In genomic region chr6:26363882-26364825, GRCh38 we compare ENCODE assay signal across 6 cellular contexts. TPM values are rescaled to one million over a fixed set of nuclear protein-coding genes. Genes with fewer than 3 reads are reported as not detected.
A peak's percentile ranks its signal among the peaks of the same experiment; 100 is the strongest.
DNase-seq lines count a peak whose midpoint lies in the region; ATAC-seq, FAIRE-seq and TF ChIP-seq lines count a peak whose summit lies in the region.

No MANE protein-coding gene starts in this region.

- no peaks in the 10 kb centered on the region for H3K36me3 Mint-ChIP-seq in HFFc6 (ENCODE audit: low read depth)
- peaks cover 10% of the 10 kb centered on the region for H3K36me3 Mint-ChIP-seq in activated naive CD8-positive, alpha-beta T cell treated with anti-CD3 and anti-CD28 coated beads, Interleukin-2, amount 50 U/mL, for 24 hours (ENCODE audit: low read depth)

- peak overlapping the region; percentile 88 to 91 for H3K27ac ChIP-seq in breast epithelium
- H3K27ac ChIP-seq in pancreas: peak overlapping the region; percentile 56 to 92 (median 74)

- H3K27ac Mint-ChIP-seq in HFFc6: no peak overlapping the region
- H3K27ac Mint-ChIP-seq in activated naive CD8-positive, alpha-beta T cell treated with anti-CD3 and anti-CD28 coated beads, Interleukin-2, amount 50 U/mL, for 24 hours: no peak overlapping the region

- DNase-seq in HFFc6 (peak; percentile 15), breast epithelium (ENCODE audit: low spot score in 2 of 2) (no peak), pancreas (no peak), anterior cingulate cortex (lab: John Stamatoyannopoulos, UW) (no peak)
- DNase-seq in stimulated activated CD4-positive, alpha-beta T cell treated with anti-CD3 and anti-CD28 coated beads, Interleukin-2, amount 100 ng/mL, for 48 hours: no peak
- no peak for DNase-seq in activated naive CD8-positive, alpha-beta T cell treated with anti-CD3 and anti-CD28 coated beads, Interleukin-2, amount 50 U/mL, for 24 hours

- intact Hi-C loops in breast epithelium (cut with DNase I; ENCODE audit: low total_unique reads): no loop called here
- intact Hi-C loops in pancreas (cut with DNase I): no loop called here

- TF ChIP-seq POLR2A in breast epithelium (IDR thresholded peaks at IDR 0.05): no peak

- H3K27me3 ChIP-seq in breast epithelium (no peaks in the 10 kb centered on the region), pancreas (no peaks in the 10 kb centered on the region)

- 69 to 72% methylated on average over 6 of the region's 6 CpGs for WGBS in pancreas, 2 donors

- ATAC-seq in pancreas: peak in 2 of 4 donors; percentile 14 to 40
- ATAC-seq in activated naive CD8-positive, alpha-beta T cell treated with anti-CD3 and anti-CD28 coated beads, Interleukin-2, amount 50 U/mL, for 24 hours: no peak

- H3K4me3 ChIP-seq in breast epithelium: peak overlapping the region; percentile 55 to 74 (median 62)
- peak overlapping the region; percentile 22 to 54 (median 42) for H3K4me3 ChIP-seq in pancreas

- H3K4me3 Mint-ChIP-seq in HFFc6: no peak overlapping the region
- H3K4me3 Mint-ChIP-seq in activated naive CD8-positive, alpha-beta T cell treated with anti-CD3 and anti-CD28 coated beads, Interleukin-2, amount 50 U/mL, for 24 hours: no peak overlapping the region

- H3K4me1 Mint-ChIP-seq in HFFc6 (ENCODE audit: low read depth): peaks cover 29% of the 10 kb centered on the region
- H3K4me1 Mint-ChIP-seq in activated naive CD8-positive, alpha-beta T cell treated with anti-CD3 and anti-CD28 coated beads, Interleukin-2, amount 50 U/mL, for 24 hours: peaks cover 57% of the 10 kb centered on the region

- H3K27me3 Mint-ChIP-seq in HFFc6 (ENCODE audit: insufficient read depth): no peaks in the 10 kb centered on the region
- no peaks in the 10 kb centered on the region for H3K27me3 Mint-ChIP-seq in activated naive CD8-positive, alpha-beta T cell treated with anti-CD3 and anti-CD28 coated beads, Interleukin-2, amount 50 U/mL, for 24 hours

- H3K4me1 ChIP-seq in breast epithelium: no peaks in the 10 kb centered on the region
- H3K4me1 ChIP-seq in pancreas: peaks cover 4 to 16% (median 4%) of the 10 kb centered on the region in 3 donors

- FAIRE-seq in pancreas (lab: Jason Lieb, UNC): no peak

- no peak for TF ChIP-seq CTCF in HFFc6 (IDR thresholded peaks at IDR 0.05)
- TF ChIP-seq CTCF in breast epithelium (IDR thresholded peaks at IDR 0.05): no peak
- TF ChIP-seq CTCF in pancreas (IDR thresholded peaks at IDR 0.05): no peak

- H3K36me3 ChIP-seq in breast epithelium (no peaks in the 10 kb centered on the region), pancreas (no peaks in the 10 kb centered on the region)

- no peaks in the 10 kb centered on the region for H3K9me3 Mint-ChIP-seq in HFFc6
- no peaks in the 10 kb centered on the region for H3K9me3 Mint-ChIP-seq in activated naive CD8-positive, alpha-beta T cell treated with anti-CD3 and anti-CD28 coated beads, Interleukin-2, amount 50 U/mL, for 24 hours

- H3K9me3 ChIP-seq in breast epithelium (no peaks in the 10 kb centered on the region), pancreas (no peaks in the 10 kb centered on the region)

RNA-seq across cellular contexts. Expression of gene BTN3A2, which starts 0.8 kb away (rescaled TPM):
- 10 to 100 TPM; 16.4 to 27.5 (median 24.9) TPM for total RNA-seq in HFFc6 (2021; fragmentation: NEBNext Ultra II Directional; extraction: Animal tissue kit (Norgen Biotek cat#: 25700))
- total RNA-seq in breast epithelium (10 to 100 TPM; 13.6 to 20.3 (median 13.8) TPM), pancreas (10 to 100 TPM in 4 of 6 donors, 1 to 10 TPM in 2; 2.5 to 45.7 (median 10.6) TPM)
- 1 to 10 TPM; 5.9 to 8.1 TPM for polyA plus RNA-seq in pancreas

RNA-seq across cellular contexts. Expression of gene BTN2A2, which starts 18.8 kb away (rescaled TPM):
- total RNA-seq in HFFc6 (2021; fragmentation: NEBNext Ultra II Directional; extraction: Animal tissue kit (Norgen Biotek cat#: 25700)): 10 to 100 TPM in 4 of 6 experiments, 1 to 10 TPM in 2; 9.1 to 11.9 (median 10.5) TPM
- 10 to 100 TPM in 2 of 3 donors, 1 to 10 TPM in 1; 4.8 to 18.7 (median 11.5) TPM for total RNA-seq in breast epithelium
- 10 to 100 TPM in 1 of 6 donors, 1 to 10 TPM in 5; 1.7 to 10.5 (median 5.0) TPM for total RNA-seq in pancreas
- polyA plus RNA-seq in pancreas: 1 to 10 TPM; 3.8 to 4.4 TPM

RNA-seq across cellular contexts. Expression of gene BTN3A1, which starts 37.9 kb away (rescaled TPM):
- total RNA-seq in HFFc6 (2021; fragmentation: NEBNext Ultra II Directional; extraction: Animal tissue kit (Norgen Biotek cat#: 25700)): 10 to 100 TPM; 10.3 to 16.2 (median 13.8) TPM
- total RNA-seq in breast epithelium: 10 to 100 TPM in 2 of 3 donors, 1 to 10 TPM in 1; 9.1 to 23.4 (median 12.8) TPM
- 10 to 100 TPM in 4 of 6 donors, 1 to 10 TPM in 2; 3.9 to 33.5 (median 13.3) TPM for total RNA-seq in pancreas
- polyA plus RNA-seq in pancreas: 10 to 100 TPM in 1 of 2 donors, 1 to 10 TPM in 1; 8.9 to 13.9 TPM
